8 cellular contexts compared by ENCODE assay signal in genomic region chr2:170873035-170873692, GRCh38. TPM values are rescaled to one million over a fixed set of nuclear protein-coding genes. Genes with fewer than 3 reads are reported as not detected.
DNase-seq lines count a peak whose midpoint lies in the region; ATAC-seq and TF ChIP-seq lines count a peak whose summit lies in the region.

No MANE protein-coding gene starts in this region.

- CTCF ChIA-PET in Panc1 (lab: Charles Lee): interaction anchor here (0.7 to 1.0 kb wide), 3 partner anchors 27 to 554 kb away, joined by 3 to 4 read pairs (median 3); no protein-coding TSS in a partner anchor

- no peaks in the 10 kb centered on the region for H3K9me3 ChIP-seq in HUES48 (ENCODE audit: control insufficient read depth, insufficient read depth, low read length)
- H3K9me3 ChIP-seq in Panc1 (ENCODE audit: control insufficient read depth, insufficient read depth, low read depth, low read length): no peaks in the 10 kb centered on the region
- H3K9me3 ChIP-seq in neuron (ENCODE audit: low read length): no peaks in the 10 kb centered on the region
- H3K9me3 ChIP-seq in stomach: no peaks in the 10 kb centered on the region

- H2AFZ ChIP-seq in neuron (ENCODE audit: low read depth, low read length): peak overlapping the region; percentile 88

- no peaks in the 10 kb centered on the region for H3K9me3 Mint-ChIP-seq in activated T-helper 1 cell treated with anti-CD3 and anti-CD28 coated beads, Interleukin-12 subunit alpha, Interleukin-12 subunit beta, Interleukin-2, Interleukin-4 antibody, amounts not matched to agents 30 ng/mL and 10 ng/mL and 1 ng/mL, durations not matched to agents 14 hours and 24 hours and 36 hours

- H3K4me1 ChIP-seq in HUES48 (ENCODE audit: control insufficient read depth, insufficient read depth, low read length): peaks cover 5% of the 10 kb centered on the region
- 0 out of 2 replicates have a peak, but pooled peaks cover 2% of the 10 kb centered on the region for H3K4me1 ChIP-seq in Panc1 (ENCODE audit: control insufficient read depth, insufficient read depth, low read length)
- no peaks in the 10 kb centered on the region for H3K4me1 ChIP-seq in neuron (ENCODE audit: insufficient read depth, low read length)
- peaks cover 0 to 8% (median 4%) of the 10 kb centered on the region in 4 donors for H3K4me1 ChIP-seq in stomach

- DNase-seq in D341Med (ENCODE audit: low spot score) (peak; percentile 83), Panc1 (ENCODE audit: low read depth, low spot score) (peak; percentile 64), fibroblast of the conjunctiva (ENCODE audit: low read depth) (peak; percentile 22), stomach (peak; percentile 76)
- peak; percentile 63 for DNase-seq in activated T-helper 1 cell treated with anti-CD3 and anti-CD28 coated beads, Interleukin-12 subunit alpha, Interleukin-12 subunit beta, Interleukin-2, Interleukin-4 antibody, amounts not matched to agents 30 ng/mL and 10 ng/mL and 1 ng/mL, durations not matched to agents 14 hours and 24 hours and 36 hours (ENCODE audit: low spot score)

- H3K27ac ChIP-seq in HUES48 (ENCODE audit: low read depth, low read length): peak overlapping the region; percentile 32
- peak overlapping the region; percentile 25; the same call in 1 of the 2 replicates for H3K27ac ChIP-seq in Panc1 (ENCODE audit: low read length)
- no peak overlapping the region for H3K27ac ChIP-seq in stomach

- in situ Hi-C loops in Panc1 (cut with HindIII; ENCODE audit: low pct_unique_long_range_greater_than_20kb, low sequenced_read_pairs): no loop called here

- 15 to 19% (median 18%) methylated on average over 12 to 13 of the region's 13 CpGs for WGBS in stomach, 5 donors

- peak overlapping the region; percentile 66; the same call in 1 of the 2 replicates for H3K9ac ChIP-seq in HUES48 (ENCODE audit: low read depth, low read length)

- BruUV-seq in Panc1 (replicated peaks; lab: Mats Ljungman, UMichigan): no TSS peak

- peak overlapping the region; percentile 73 for H3K27ac Mint-ChIP-seq in activated T-helper 1 cell treated with anti-CD3 and anti-CD28 coated beads, Interleukin-12 subunit alpha, Interleukin-12 subunit beta, Interleukin-2, Interleukin-4 antibody, amounts not matched to agents 30 ng/mL and 10 ng/mL and 1 ng/mL, durations not matched to agents 14 hours and 24 hours and 36 hours

- H3K36me3 ChIP-seq in HUES48 (ENCODE audit: control insufficient read depth, insufficient read depth, low read length) (no peaks in the 10 kb centered on the region), Panc1 (ENCODE audit: control insufficient read depth, insufficient read depth, low read length) (no peaks in the 10 kb centered on the region), neuron (ENCODE audit: insufficient read depth, low read length) (no peaks in the 10 kb centered on the region), stomach (no peaks in the 10 kb centered on the region)

- H3K27me3 ChIP-seq in HUES48 (ENCODE audit: control insufficient read depth, insufficient read depth, low read length) (no peaks in the 10 kb centered on the region), Panc1 (ENCODE audit: control insufficient read depth, insufficient read depth, low read length) (no peaks in the 10 kb centered on the region), neuron (ENCODE audit: insufficient read depth, low read length) (no peaks in the 10 kb centered on the region), stomach (peaks cover 0 to 5% (median 0%) of the 10 kb centered on the region in 3 donors)

- no peaks in the 10 kb centered on the region for H3K36me3 Mint-ChIP-seq in activated T-helper 1 cell treated with anti-CD3 and anti-CD28 coated beads, Interleukin-12 subunit alpha, Interleukin-12 subunit beta, Interleukin-2, Interleukin-4 antibody, amounts not matched to agents 30 ng/mL and 10 ng/mL and 1 ng/mL, durations not matched to agents 14 hours and 24 hours and 36 hours (ENCODE audit: low read depth)

- peak; percentile 79 for ATAC-seq in GM21367 (IDR thresholded peaks at IDR 0.05; ENCODE audit: unreplicated experiment)
- ATAC-seq in Panc1: peak; percentile 98

- peaks cover 13% of the 10 kb centered on the region for H3K4me1 Mint-ChIP-seq in activated T-helper 1 cell treated with anti-CD3 and anti-CD28 coated beads, Interleukin-12 subunit alpha, Interleukin-12 subunit beta, Interleukin-2, Interleukin-4 antibody, amounts not matched to agents 30 ng/mL and 10 ng/mL and 1 ng/mL, durations not matched to agents 14 hours and 24 hours and 36 hours (ENCODE audit: low read depth)

- intact Hi-C loops in Panc1 (cut with micrococcal nuclease; ENCODE audit: unreplicated experiment) (no loop called here), stomach (cut with DNase I; ENCODE audit: low total_unique reads) (no loop called here)
- intact Hi-C loops in activated T-helper 1 cell treated with anti-CD3 and anti-CD28 coated beads, Interleukin-12 subunit alpha, Interleukin-12 subunit beta, Interleukin-2, Interleukin-4 antibody, amounts not matched to agents 30 ng/mL and 10 ng/mL and 1 ng/mL, durations not matched to agents 14 hours and 24 hours and 36 hours (cut with micrococcal nuclease): loop anchor here (1.0 to 2.0 kb wide), 5 partner anchors 28 to 637 kb away; partner anchors contain the start of gene GAD1

- TF ChIP-seq CTCF in Panc1 (IDR thresholded peaks at IDR 0.05) (peak; percentile 96), stomach (IDR thresholded peaks at IDR 0.05) (peak in 5 of 7 experiments; percentile 64 to 85 (median 79))

- POLR2A ChIA-PET in Panc1 (lab: Charles Lee): no interaction called here

- no peak for TF ChIP-seq POLR2A in stomach (IDR thresholded peaks at IDR 0.05)

- H3K4me3 ChIP-seq in HUES48 (ENCODE audit: low read depth, low read length) (peak overlapping the region; percentile 33; the same call in 1 of the 2 replicates), Panc1 (ENCODE audit: low read depth in 2 of 2, low read length in 2 of 2) (peak overlapping the region; percentile 2 to 32; a peak in 2 of 4 replicates), neuron (ENCODE audit: low read length) (peak overlapping the region; percentile 42), stomach (peak overlapping the region in 2 of 4 donors; percentile 4 to 16)

- no peak for TF ChIP-seq EP300 in stomach (IDR thresholded peaks at IDR 0.05)

- H3K27me3 Mint-ChIP-seq in activated T-helper 1 cell treated with anti-CD3 and anti-CD28 coated beads, Interleukin-12 subunit alpha, Interleukin-12 subunit beta, Interleukin-2, Interleukin-4 antibody, amounts not matched to agents 30 ng/mL and 10 ng/mL and 1 ng/mL, durations not matched to agents 14 hours and 24 hours and 36 hours (ENCODE audit: insufficient read depth): no peaks in the 10 kb centered on the region

- peak overlapping the region; percentile 38 for H3K4me3 Mint-ChIP-seq in activated T-helper 1 cell treated with anti-CD3 and anti-CD28 coated beads, Interleukin-12 subunit alpha, Interleukin-12 subunit beta, Interleukin-2, Interleukin-4 antibody, amounts not matched to agents 30 ng/mL and 10 ng/mL and 1 ng/mL, durations not matched to agents 14 hours and 24 hours and 36 hours

RNA-seq across cellular contexts. Expression of gene GORASP2, which starts 55.9 kb away (rescaled TPM):
- 62.5 TPM for total RNA-seq in Panc1 (2021; ENCODE audit: unreplicated experiment)
- 57.4 TPM for polyA plus RNA-seq in Panc1 (2012; ENCODE audit: insufficient read length)
- 99.5 and 104 TPM in 2 replicates for total RNA-seq in activated T-helper 1 cell treated with anti-CD3 and anti-CD28 coated beads, Interleukin-12 subunit alpha, Interleukin-12 subunit beta, Interleukin-2, Interleukin-4 antibody, amounts not matched to agents 30 ng/mL and 10 ng/mL and 1 ng/mL, durations not matched to agents 14 hours and 24 hours and 36 hours
- total RNA-seq in stomach: 100 to 1,000 TPM in 2 of 5 donors, 10 to 100 TPM in 2, 1 to 10 TPM in 1; 9.9 to 141 (median 48.8) TPM
- 10 to 100 TPM; 24.6 to 36.5 (median 31.0) TPM for polyA plus RNA-seq in stomach

RNA-seq across cellular contexts. Expression of gene GAD1, which starts 56.5 kb away (rescaled TPM):
- total RNA-seq in Panc1 (2021; ENCODE audit: unreplicated experiment): 12.5 TPM
- polyA plus RNA-seq in Panc1 (2012; ENCODE audit: insufficient read length): 10.1 TPM
- total RNA-seq in activated T-helper 1 cell treated with anti-CD3 and anti-CD28 coated beads, Interleukin-12 subunit alpha, Interleukin-12 subunit beta, Interleukin-2, Interleukin-4 antibody, amounts not matched to agents 30 ng/mL and 10 ng/mL and 1 ng/mL, durations not matched to agents 14 hours and 24 hours and 36 hours: 4.7 and 5.3 TPM in 2 replicates
- 1 to 10 TPM in 1 of 5 donors, not detected in 4; 2.4 TPM for total RNA-seq in stomach
- polyA plus RNA-seq in stomach: under 1 TPM in 2 of 3 donors, not detected in 1; 0.38 to 0.81 TPM

Comparison
In these comparisons a context has a peak if more than half of its experiments do, and no peak if none do; other contexts are left out.
1. DNase-seq: peak in every context shown above with its lines; median percentile 83 in D341Med; 76 in stomach; 64 in Panc1; 63 in activated T-helper 1 cell treated with anti-CD3 and anti-CD28 coated beads, Interleukin-12 subunit alpha, Interleukin-12 subunit beta, Interleukin-2, Interleukin-4 antibody, amounts not matched to agents 30 ng/mL and 10 ng/mL and 1 ng/mL, durations not matched to agents 14 hours and 24 hours and 36 hours; 22 in fibroblast of the conjunctiva.
2. H3K27ac ChIP-seq: peak in HUES48 (single experiment) and Panc1 (single experiment); none in stomach (0 of 5).